In the genomic region with DNA sequence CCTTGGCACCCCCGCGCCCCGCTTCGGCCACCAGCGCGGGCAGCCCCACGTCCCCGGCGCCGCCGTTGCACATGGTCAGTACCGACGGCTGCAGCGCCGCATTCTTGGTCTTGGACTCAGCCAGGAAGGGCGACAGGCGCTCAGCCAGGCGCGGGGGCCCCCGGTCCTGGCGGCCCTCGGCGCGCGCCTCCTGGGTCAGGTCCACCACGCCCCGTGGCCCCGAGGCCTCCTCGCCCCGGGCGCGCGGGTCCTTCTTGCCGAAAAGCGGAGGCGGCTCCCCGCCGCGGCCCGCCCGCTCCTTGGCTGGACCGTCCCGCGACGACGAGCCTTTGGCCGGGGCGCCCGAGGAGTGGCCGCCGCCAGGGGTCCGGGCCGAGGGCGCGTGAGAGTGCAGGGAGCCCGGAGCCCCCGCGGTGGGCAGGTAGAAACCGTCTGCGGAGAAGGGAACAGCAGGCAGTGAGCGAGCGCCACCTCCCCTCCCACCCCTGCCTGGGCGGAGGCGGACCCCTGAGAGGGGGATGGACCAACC, we compare ENCODE assay signal across 2 cellular contexts.
TF ChIP-seq lines count a peak whose summit lies in the region.

No MANE protein-coding gene starts in this region.

TF ChIP-seq in GM23338, 12 proteins besides CTCF, POLR2A, EP300 and RAD21:
- TF ChIP-seq, protein P1, sequence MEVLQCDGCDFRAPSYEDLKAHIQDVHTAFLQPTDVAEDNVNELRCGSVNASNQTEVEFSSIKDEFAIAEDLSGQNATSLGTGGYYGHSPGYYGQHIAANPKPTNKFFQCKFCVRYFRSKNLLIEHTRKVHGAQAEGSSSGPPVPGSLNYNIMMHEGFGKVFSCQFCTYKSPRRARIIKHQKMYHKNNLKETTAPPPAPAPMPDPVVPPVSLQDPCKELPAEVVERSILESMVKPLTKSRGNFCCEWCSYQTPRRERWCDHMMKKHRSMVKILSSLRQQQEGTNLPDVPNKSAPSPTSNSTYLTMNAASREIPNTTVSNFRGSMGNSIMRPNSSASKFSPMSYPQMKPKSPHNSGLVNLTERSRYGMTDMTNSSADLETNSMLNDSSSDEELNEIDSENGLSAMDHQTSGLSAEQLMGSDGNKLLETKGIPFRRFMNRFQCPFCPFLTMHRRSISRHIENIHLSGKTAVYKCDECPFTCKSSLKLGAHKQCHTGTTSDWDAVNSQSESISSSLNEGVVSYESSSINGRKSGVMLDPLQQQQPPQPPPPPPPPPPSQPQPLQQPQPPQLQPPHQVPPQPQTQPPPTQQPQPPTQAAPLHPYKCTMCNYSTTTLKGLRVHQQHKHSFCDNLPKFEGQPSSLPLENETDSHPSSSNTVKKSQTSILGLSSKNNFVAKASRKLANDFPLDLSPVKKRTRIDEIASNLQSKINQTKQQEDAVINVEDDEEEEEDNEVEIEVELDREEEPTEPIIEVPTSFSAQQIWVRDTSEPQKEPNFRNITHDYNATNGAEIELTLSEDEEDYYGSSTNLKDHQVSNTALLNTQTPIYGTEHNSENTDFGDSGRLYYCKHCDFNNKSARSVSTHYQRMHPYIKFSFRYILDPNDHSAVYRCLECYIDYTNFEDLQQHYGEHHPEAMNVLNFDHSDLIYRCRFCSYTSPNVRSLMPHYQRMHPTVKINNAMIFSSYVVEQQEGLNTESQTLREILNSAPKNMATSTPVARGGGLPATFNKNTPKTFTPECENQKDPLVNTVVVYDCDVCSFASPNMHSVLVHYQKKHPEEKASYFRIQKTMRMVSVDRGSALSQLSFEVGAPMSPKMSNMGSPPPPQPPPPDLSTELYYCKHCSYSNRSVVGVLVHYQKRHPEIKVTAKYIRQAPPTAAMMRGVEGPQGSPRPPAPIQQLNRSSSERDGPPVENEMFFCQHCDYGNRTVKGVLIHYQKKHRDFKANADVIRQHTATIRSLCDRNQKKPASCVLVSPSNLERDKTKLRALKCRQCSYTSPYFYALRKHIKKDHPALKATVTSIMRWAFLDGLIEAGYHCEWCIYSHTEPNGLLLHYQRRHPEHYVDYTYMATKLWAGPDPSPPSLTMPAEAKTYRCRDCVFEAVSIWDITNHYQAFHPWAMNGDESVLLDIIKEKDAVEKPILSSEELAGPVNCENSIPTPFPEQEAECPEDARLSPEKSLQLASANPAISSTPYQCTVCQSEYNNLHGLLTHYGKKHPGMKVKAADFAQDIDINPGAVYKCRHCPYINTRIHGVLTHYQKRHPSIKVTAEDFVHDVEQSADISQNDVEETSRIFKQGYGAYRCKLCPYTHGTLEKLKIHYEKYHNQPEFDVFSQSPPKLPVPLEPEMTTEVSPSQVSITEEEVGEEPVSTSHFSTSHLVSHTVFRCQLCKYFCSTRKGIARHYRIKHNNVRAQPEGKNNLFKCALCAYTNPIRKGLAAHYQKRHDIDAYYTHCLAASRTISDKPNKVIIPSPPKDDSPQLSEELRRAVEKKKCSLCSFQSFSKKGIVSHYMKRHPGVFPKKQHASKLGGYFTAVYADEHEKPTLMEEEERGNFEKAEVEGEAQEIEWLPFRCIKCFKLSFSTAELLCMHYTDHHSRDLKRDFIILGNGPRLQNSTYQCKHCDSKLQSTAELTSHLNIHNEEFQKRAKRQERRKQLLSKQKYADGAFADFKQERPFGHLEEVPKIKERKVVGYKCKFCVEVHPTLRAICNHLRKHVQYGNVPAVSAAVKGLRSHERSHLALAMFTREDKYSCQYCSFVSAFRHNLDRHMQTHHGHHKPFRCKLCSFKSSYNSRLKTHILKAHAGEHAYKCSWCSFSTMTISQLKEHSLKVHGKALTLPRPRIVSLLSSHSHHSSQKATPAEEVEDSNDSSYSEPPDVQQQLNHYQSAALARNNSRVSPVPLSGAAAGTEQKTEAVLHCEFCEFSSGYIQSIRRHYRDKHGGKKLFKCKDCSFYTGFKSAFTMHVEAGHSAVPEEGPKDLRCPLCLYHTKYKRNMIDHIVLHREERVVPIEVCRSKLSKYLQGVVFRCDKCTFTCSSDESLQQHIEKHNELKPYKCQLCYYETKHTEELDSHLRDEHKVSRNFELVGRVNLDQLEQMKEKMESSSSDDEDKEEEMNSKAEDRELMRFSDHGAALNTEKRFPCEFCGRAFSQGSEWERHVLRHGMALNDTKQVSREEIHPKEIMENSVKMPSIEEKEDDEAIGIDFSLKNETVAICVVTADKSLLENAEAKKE (CRISPR knock-in tag; IDR thresholded peaks at IDR 0.05) = no peak
- TF ChIP-seq EZH2phosphoT487 (IDR thresholded peaks at IDR 0.05; ENCODE audit: unreplicated experiment) (no peak), EZH2 (IDR thresholded peaks at IDR 0.05; ENCODE audit: low read depth, unreplicated experiment) (no peak), NANOG (IDR thresholded peaks at IDR 0.05; ENCODE audit: borderline replicate concordance) (no peak), ZNF114 (CRISPR knock-in tag; IDR thresholded peaks at IDR 0.05) (no peak), STAT1 (IDR thresholded peaks at IDR 0.05; ENCODE audit: unreplicated experiment) (no peak), CREB1 (CRISPR knock-in tag; IDR thresholded peaks at IDR 0.05; ENCODE audit: low read depth) (no peak), JUNB (IDR thresholded peaks at IDR 0.05; ENCODE audit: unreplicated experiment) (no peak), ZNF331 (CRISPR knock-in tag; IDR thresholded peaks at IDR 0.05; ENCODE audit: low read depth) (no peak), POLR2AphosphoS5 (IDR thresholded peaks at IDR 0.05; ENCODE audit: low read depth) (no peak)
- TF ChIP-seq, protein P2, sequence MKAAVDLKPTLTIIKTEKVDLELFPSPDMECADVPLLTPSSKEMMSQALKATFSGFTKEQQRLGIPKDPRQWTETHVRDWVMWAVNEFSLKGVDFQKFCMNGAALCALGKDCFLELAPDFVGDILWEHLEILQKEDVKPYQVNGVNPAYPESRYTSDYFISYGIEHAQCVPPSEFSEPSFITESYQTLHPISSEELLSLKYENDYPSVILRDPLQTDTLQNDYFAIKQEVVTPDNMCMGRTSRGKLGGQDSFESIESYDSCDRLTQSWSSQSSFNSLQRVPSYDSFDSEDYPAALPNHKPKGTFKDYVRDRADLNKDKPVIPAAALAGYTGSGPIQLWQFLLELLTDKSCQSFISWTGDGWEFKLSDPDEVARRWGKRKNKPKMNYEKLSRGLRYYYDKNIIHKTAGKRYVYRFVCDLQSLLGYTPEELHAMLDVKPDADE (IDR thresholded peaks at IDR 0.05) = no peak

TF ChIP-seq in H1, 55 proteins besides CTCF, POLR2A, EP300 and RAD21:
- TF ChIP-seq, protein P3, sequence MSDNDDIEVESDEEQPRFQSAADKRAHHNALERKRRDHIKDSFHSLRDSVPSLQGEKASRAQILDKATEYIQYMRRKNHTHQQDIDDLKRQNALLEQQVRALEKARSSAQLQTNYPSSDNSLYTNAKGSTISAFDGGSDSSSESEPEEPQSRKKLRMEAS (IDR thresholded peaks at IDR 0.05) = peak; percentile 77
- TF ChIP-seq, protein P4, sequence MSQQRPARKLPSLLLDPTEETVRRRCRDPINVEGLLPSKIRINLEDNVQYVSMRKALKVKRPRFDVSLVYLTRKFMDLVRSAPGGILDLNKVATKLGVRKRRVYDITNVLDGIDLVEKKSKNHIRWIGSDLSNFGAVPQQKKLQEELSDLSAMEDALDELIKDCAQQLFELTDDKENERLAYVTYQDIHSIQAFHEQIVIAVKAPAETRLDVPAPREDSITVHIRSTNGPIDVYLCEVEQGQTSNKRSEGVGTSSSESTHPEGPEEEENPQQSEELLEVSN (IDR thresholded peaks at IDR 0.05) = peak; percentile 60
- TF ChIP-seq KDM4A (IDR thresholded peaks at IDR 0.05; ENCODE audit: low read depth, low read length, severe bottlenecking) (peak; percentile 65), BACH1 (IDR thresholded peaks at IDR 0.05; ENCODE audit: low read length) (no peak), SRF (IDR thresholded peaks at IDR 0.05; ENCODE audit: low read depth, low read length) (no peak), SIX5 (IDR thresholded peaks at IDR 0.05; ENCODE audit: low read depth, low read length) (no peak), GABPA (IDR thresholded peaks at IDR 0.05; ENCODE audit: borderline replicate concordance, insufficient read depth, low read length) (peak; percentile 61; the same call in 1 of the 2 replicates), MAFK (IDR thresholded peaks at IDR 0.05; ENCODE audit: low read depth, low read length) (no peak), CTBP2 (IDR thresholded peaks at IDR 0.05; ENCODE audit: borderline replicate concordance, insufficient read depth, insufficient read length, low read length) (no peak)
